In genomic region chr20:31738729-31739549, GRCh38 we compare ENCODE assay signal across 8 cellular contexts. TPM values are rescaled to one million over a fixed set of nuclear protein-coding genes. Genes with fewer than 3 reads are reported as not detected.
A peak's percentile ranks its signal among the peaks of the same experiment; 100 is the strongest.
DNase-seq lines count a peak whose midpoint lies in the region; ATAC-seq, FAIRE-seq and TF ChIP-seq lines count a peak whose summit lies in the region.

Gene TPX2 (plus strand): TSS chr20:31739290. CDS start chr20:31757477, 18,187 bp downstream.

- H3K36me3 ChIP-seq in adipocyte (ENCODE audit: control insufficient read depth, insufficient read depth, low read length, severe bottlenecking), result no peaks in the 10 kb centered on the region

- peak; percentile 67; the same call in 1 of the 2 replicates for TF ChIP-seq POLR2A in GM12891 (IDR thresholded peaks at IDR 0.05; ENCODE audit: low read depth, low read length)

- H3K27me3 ChIP-seq in adipocyte (replicated peaks; ENCODE audit: control insufficient read depth, insufficient read depth, low read length), result no peaks in the 10 kb centered on the region

- no peaks in the 10 kb centered on the region for H3K9me3 ChIP-seq in adipocyte (ENCODE audit: control insufficient read depth, low read length)

- DNase-seq in GM12891 (ENCODE audit: insufficient read length, low spot score) (peak; percentile 90), NCI-H1417 treated with DMSO at 0.1 percent for 48 hours (lab: John Stamatoyannopoulos, UW) (peak; percentile 99), SW 1271 (lab: John Stamatoyannopoulos, UW) (peak; percentile 99 to 100), adipocyte (ENCODE audit: low read depth) (peak; percentile 99), cardiac septum (ENCODE audit: low spot score) (peak; percentile 98), pons (ENCODE audit: low spot score) (peak; percentile 98), ureter (ENCODE audit: low spot score) (peak; percentile 95)

- peak; percentile 99 for ATAC-seq in HG02798 (IDR thresholded peaks at IDR 0.05; ENCODE audit: poor library complexity, unreplicated experiment)

- peaks cover 21% of the 10 kb centered on the region for H3K4me1 ChIP-seq in adipocyte (ENCODE audit: control insufficient read depth, insufficient read depth, low read length)

- intact Hi-C loops in cardiac septum (cut with DNase I), result no loop called here

- FAIRE-seq in GM12891 (lab: Jason Lieb, UNC), result peak; percentile 80

- peak within 1 kb of the TSS; percentile 88 for H3K9ac ChIP-seq in adipocyte (ENCODE audit: low read length)

- H3K4me3 ChIP-seq in adipocyte (ENCODE audit: low read length), result peak within 1 kb of the TSS; percentile 94

TF ChIP-seq in GM12891, 5 proteins besides CTCF, POLR2A, EP300 and RAD21:
- TF ChIP-seq PAX5 (IDR thresholded peaks at IDR 0.05; ENCODE audit: insufficient read depth, low read length, severe bottlenecking) (no peak), POLR2AphosphoS5 (IDR thresholded peaks at IDR 0.05; ENCODE audit: low read depth, low read length) (peak; percentile 55), SPI1 (IDR thresholded peaks at IDR 0.05; ENCODE audit: low read depth, low read length) (peak; percentile 48; the same call in 1 of the 2 replicates)

RNA-seq across cellular contexts. Expression of gene TPX2, which starts in this region (rescaled TPM):
- 52.8 TPM for polyA plus RNA-seq in GM12891 (2012; ENCODE audit: low read depth, missing spikeins)
- total RNA-seq in cardiac septum (0.78 TPM), ureter (0.81 TPM)

Comparison
In these comparisons a context has a peak if more than half of its experiments do, and no peak if none do; other contexts are left out.
1. Peak in every context shown above with its lines: DNase-seq, ATAC-seq and H3K4me3 ChIP-seq.
2. Peak in DNase-seq in cardiac septum; RNA of the gene not detected or under 1 TPM.
3. Peak in DNase-seq in ureter; RNA of the gene not detected or under 1 TPM.